Comparison of ENCODE assay signal across 19 cellular contexts in the genomic region with DNA sequence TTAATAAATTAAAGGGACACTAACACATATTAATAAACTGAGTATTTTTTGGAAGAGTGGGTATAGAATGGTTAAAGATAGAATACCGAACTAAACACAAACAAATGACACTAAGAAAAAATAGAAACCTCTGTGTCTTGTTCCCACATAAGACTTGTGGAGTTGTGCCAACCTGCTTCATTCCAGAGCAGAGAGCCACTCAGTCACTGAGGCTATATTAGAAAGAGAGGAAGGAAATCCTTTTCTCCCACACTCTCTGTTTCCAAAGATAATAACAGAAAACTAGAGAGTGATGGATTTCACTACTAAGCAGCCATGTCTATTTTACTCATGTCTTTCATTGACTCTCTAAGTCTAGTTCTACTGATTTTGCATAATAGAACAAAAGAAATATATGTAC. TPM values are rescaled to one million over a fixed set of nuclear protein-coding genes. Genes with fewer than 3 reads are reported as not detected.
DNase-seq lines count a peak whose midpoint lies in the region; ATAC-seq and TF ChIP-seq lines count a peak whose summit lies in the region.
"Had no signal": no experiment of that assay in that cellular context is flagged by ENCODE, and none has a peak within 500 bp of the region (broad histone marks: within the 10 kb centered on the region; RNA-seq: fewer than 3 reads in every experiment).

No MANE protein-coding gene starts in this region.

- intact Hi-C loops in IMR-90 (cut with micrococcal nuclease) = loop anchor here (5.0 to 10.0 kb wide), 2 partner anchors 128 to 145 kb away; no protein-coding TSS in a partner anchor
- intact Hi-C loops in left colon (cut with DNase I, micrococcal nuclease) = no loop called here

- no peak overlapping the region for H3K4ac ChIP-seq in IMR-90 (ENCODE audit: low read depth, low read length)

- BruUV-seq in IMR-90 (replicated peaks; lab: Mats Ljungman, UMichigan) = no TSS peak

- no peak overlapping the region for H3K14ac ChIP-seq in IMR-90 (replicated peaks; ENCODE audit: low read depth, low read length)

- WGBS in IMR-90 (ENCODE audit: extremely low coverage in 2 of 2, insufficient read length in 1 of 2), 2 experiments = no CpG with 5 or more reads among the region's 1 CpG

- no peak overlapping the region for H2AK5ac ChIP-seq in IMR-90 (ENCODE audit: low read depth, low read length)

- no peak overlapping the region for H4K5ac ChIP-seq in IMR-90 (ENCODE audit: low read depth, low read length)

- dilution Hi-C loops in IMR-90 (cut with HindIII; ENCODE audit: low sequenced_read_pairs, unreplicated experiment) = no loop called here

- no peak for ATAC-seq in IMR-90 (ENCODE audit: low read depth)
- ATAC-seq in left colon = no peak

- no peak overlapping the region for H3K18ac ChIP-seq in IMR-90 (ENCODE audit: low read depth, low read length)

- no peak overlapping the region for H2AK9ac ChIP-seq in IMR-90 (replicated peaks; ENCODE audit: low read depth, low read length, poor library complexity)

- POLR2A ChIA-PET in IMR-90 (lab: Charles Lee; ENCODE audit: unreplicated experiment) = no interaction called here

- no peaks in the 10 kb centered on the region for H3K4me1 ChIP-seq in IMR-90 (ENCODE audit: control insufficient read depth, insufficient read depth, low read length)
- H3K4me1 ChIP-seq: SJSA1 had no signal

- H3K9me3 ChIP-seq in IMR-90 (ENCODE audit: control insufficient read depth, insufficient read depth, low read length) = no peaks in the 10 kb centered on the region
- H3K9me3 ChIP-seq: SJSA1 had no signal

- H4K8ac ChIP-seq in IMR-90 (ENCODE audit: low read depth in 2 of 2, low read length in 2 of 2) = no peak overlapping the region

- H4K20me1 ChIP-seq in IMR-90 (ENCODE audit: insufficient read depth, low read length) = no peaks in the 10 kb centered on the region

- no peaks in the 10 kb centered on the region for H3K36me3 ChIP-seq in IMR-90 (ENCODE audit: control insufficient read depth, insufficient read depth, low read length)
- H3K36me3 ChIP-seq: SJSA1 had no signal

- H3K4me3 ChIP-seq in IMR-90 (ENCODE audit: insufficient read depth, low read depth, low read length) (no peak overlapping the region), astrocyte of the cerebellum (ENCODE audit: low read depth, low read length) (no peak overlapping the region)
- H3K4me3 ChIP-seq: SJSA1 had no signal

- no peak overlapping the region for H2BK120ac ChIP-seq in IMR-90 (ENCODE audit: low read depth, low read length)

- no peak overlapping the region for H2BK15ac ChIP-seq in IMR-90 (ENCODE audit: low read depth, low read length)

- H3K27ac ChIP-seq in IMR-90 (ENCODE audit: insufficient read depth, low read length) = no peak overlapping the region
- H3K27ac ChIP-seq: SJSA1 had no signal

- TF ChIP-seq CTCF in IMR-90 (conservative IDR thresholded peaks at IDR 0.05; ENCODE audit: low read depth, low read length) = no peak
- no peak for TF ChIP-seq CTCF in astrocyte of the cerebellum (IDR thresholded peaks at IDR 0.05; ENCODE audit: low read depth, low read length, missing control alignments)

- in situ Hi-C loops in IMR-90 (cut with MboI; ENCODE audit: low sequenced_read_pairs) = no loop called here
- in situ Hi-C loops in astrocyte of the cerebellum (cut with HindIII; ENCODE audit: low sequenced_read_pairs) = no loop called here

- DNase-seq in IMR-90 (peak; percentile 8), astrocyte of the cerebellum (ENCODE audit: low read depth) (peak; percentile 2), fibroblast of peridontal ligament (ENCODE audit: extremely low read depth) (peak; percentile 8), myocyte (ENCODE audit: low read depth) (peak; percentile 32), NCI-H2029 treated with DMSO at 0.1 percent for 48 hours (lab: John Stamatoyannopoulos, UW) (no peak), NCI-H2196 treated with DMSO at 0.1 percent for 48 hours (lab: John Stamatoyannopoulos, UW; ENCODE audit: unreplicated experiment) (no peak), left colon (no peak)
- DNase-seq: CD4-positive, alpha-beta T cell; DMS53; H9; MV-4-11; NCI-H1417 treated with DMSO at 0.1 percent for 48 hours; NCI-H1930; NCI-H510A; NCI-H774; RPMI8226 had no signal

- no peak overlapping the region for H3K56ac ChIP-seq in IMR-90 (ENCODE audit: extremely low read depth, insufficient read depth, low read length)

- no peaks in the 10 kb centered on the region for H3K27me3 ChIP-seq in IMR-90 (ENCODE audit: control insufficient read depth, insufficient read depth, low read length)
- H3K27me3 ChIP-seq: SJSA1 had no signal

- H2BK20ac ChIP-seq in IMR-90 (ENCODE audit: low read depth, low read length) = no peak overlapping the region

- H3K4me2 ChIP-seq in IMR-90 (ENCODE audit: low read depth, low read length) = no peak overlapping the region

- CTCF ChIA-PET in IMR-90 (lab: Yijun Ruan, JAX) = no interaction called here

- no peak for TF ChIP-seq RAD21 in IMR-90 (IDR thresholded peaks at IDR 0.05; ENCODE audit: low read length)

- H3K9ac ChIP-seq in IMR-90 (ENCODE audit: low read depth, low read length) = no peak overlapping the region

- H3K23ac ChIP-seq in IMR-90 (ENCODE audit: low read depth, low read length) = no peak overlapping the region

- H2BK5ac ChIP-seq in IMR-90 (ENCODE audit: low read depth, low read length, poor library complexity, severe bottlenecking) = no peak overlapping the region

- H4K91ac ChIP-seq in IMR-90 (ENCODE audit: insufficient read depth, low read depth, low read length) = no peak overlapping the region

- no peaks in the 10 kb centered on the region for H3K79me1 ChIP-seq in IMR-90 (ENCODE audit: low read depth in 1 of 2, low read length in 2 of 2)

- no peak for TF ChIP-seq POLR2A in IMR-90 (IDR thresholded peaks at IDR 0.05; ENCODE audit: low read depth, low read length)

- no peaks in the 10 kb centered on the region for H3K9me1 ChIP-seq in IMR-90 (ENCODE audit: insufficient read depth, low read length)

- no peak overlapping the region for H2AFZ ChIP-seq in IMR-90 (replicated peaks; ENCODE audit: low read length, poor library complexity)

TF ChIP-seq in IMR-90, 13 proteins besides CTCF, POLR2A, EP300 and RAD21:
- TF ChIP-seq CHD1 (IDR thresholded peaks at IDR 0.05; ENCODE audit: low read depth, low read length) = no peak
- no peak for TF ChIP-seq SMC3 (IDR thresholded peaks at IDR 0.05; ENCODE audit: low read depth, low read length)
- TF ChIP-seq NFE2L2 (IDR thresholded peaks at IDR 0.05; ENCODE audit: low read depth, low read length) = no peak
- TF ChIP-seq, protein P1, sequence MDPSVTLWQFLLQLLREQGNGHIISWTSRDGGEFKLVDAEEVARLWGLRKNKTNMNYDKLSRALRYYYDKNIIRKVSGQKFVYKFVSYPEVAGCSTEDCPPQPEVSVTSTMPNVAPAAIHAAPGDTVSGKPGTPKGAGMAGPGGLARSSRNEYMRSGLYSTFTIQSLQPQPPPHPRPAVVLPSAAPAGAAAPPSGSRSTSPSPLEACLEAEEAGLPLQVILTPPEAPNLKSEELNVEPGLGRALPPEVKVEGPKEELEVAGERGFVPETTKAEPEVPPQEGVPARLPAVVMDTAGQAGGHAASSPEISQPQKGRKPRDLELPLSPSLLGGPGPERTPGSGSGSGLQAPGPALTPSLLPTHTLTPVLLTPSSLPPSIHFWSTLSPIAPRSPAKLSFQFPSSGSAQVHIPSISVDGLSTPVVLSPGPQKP (IDR thresholded peaks at IDR 0.05; ENCODE audit: borderline replicate concordance, low read depth, low read length) = no peak
- TF ChIP-seq BHLHE40 (IDR thresholded peaks at IDR 0.05; ENCODE audit: low read depth, low read length) = no peak
- no peak for TF ChIP-seq MAZ (IDR thresholded peaks at IDR 0.05; ENCODE audit: borderline replicate concordance, low read depth, low read length)
- TF ChIP-seq CEBPB (IDR thresholded peaks at IDR 0.05; ENCODE audit: low read depth, low read length) = no peak
- no peak for TF ChIP-seq RFX5 (IDR thresholded peaks at IDR 0.05; ENCODE audit: low read depth, low read length)
- TF ChIP-seq, protein P2, sequence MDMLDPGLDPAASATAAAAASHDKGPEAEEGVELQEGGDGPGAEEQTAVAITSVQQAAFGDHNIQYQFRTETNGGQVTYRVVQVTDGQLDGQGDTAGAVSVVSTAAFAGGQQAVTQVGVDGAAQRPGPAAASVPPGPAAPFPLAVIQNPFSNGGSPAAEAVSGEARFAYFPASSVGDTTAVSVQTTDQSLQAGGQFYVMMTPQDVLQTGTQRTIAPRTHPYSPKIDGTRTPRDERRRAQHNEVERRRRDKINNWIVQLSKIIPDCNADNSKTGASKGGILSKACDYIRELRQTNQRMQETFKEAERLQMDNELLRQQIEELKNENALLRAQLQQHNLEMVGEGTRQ (IDR thresholded peaks at IDR 0.05; ENCODE audit: low read depth, low read length) = no peak
- no peak for TF ChIP-seq FOS (IDR thresholded peaks at IDR 0.05; ENCODE audit: low read depth, low read length)
- TF ChIP-seq RCOR1 (IDR thresholded peaks at IDR 0.05; ENCODE audit: insufficient replicate concordance, low read length) = no peak
- no peak for TF ChIP-seq MXI1 (IDR thresholded peaks at IDR 0.05; ENCODE audit: borderline replicate concordance, low read depth, low read length)
- no peak for TF ChIP-seq MAFK (IDR thresholded peaks at IDR 0.05; ENCODE audit: low read depth, low read length)
TF ChIP-seq in IMR-90: peak in this region for 0.

RNA-seq across cellular contexts. Expression of a gene that starts 26.0 kb away (rescaled TPM):
- total RNA-seq in IMR-90 (2012; rRNA removed) (0.83 and 0.90 TPM in 2 replicates), myocyte (3.1 and 6.9 TPM in 2 replicates), left colon (1 to 10 TPM in 1 of 2 donors, under 1 TPM in 1; 0.21 to 1.0 TPM)
- 0.19 TPM in 1 of 2 replicates, not detected in the other for polyA plus RNA-seq in IMR-90 (2012; rRNA removed)
- 0.01 TPM in 2 replicates for polyA plus RNA-seq in IMR-90 (2012; cell fraction: cytosol; rRNA removed)
- polyA plus RNA-seq in IMR-90 (2012; cell fraction: nucleus; rRNA removed; ENCODE audit: low replicate concordance) = 0.15 TPM in 1 of 2 replicates, not detected in the other
- 0.73 TPM for polyA plus RNA-seq in myocyte (2012)
- total RNA-seq: B cell, HT1080 had no signal

Comparison
In these comparisons a context has a peak if more than half of its experiments do, and no peak if none do; other contexts are left out.
1. DNase-seq: peak in IMR-90 (single experiment), astrocyte of the cerebellum (single experiment), fibroblast of peridontal ligament (single experiment) and myocyte (single experiment); none in NCI-H2029 treated with DMSO at 0.1 percent for 48 hours (single experiment), NCI-H2196 treated with DMSO at 0.1 percent for 48 hours (single experiment) and left colon (0 of 2).